Comparison of ENCODE assay signal across 17 cellular contexts in genomic region chrX:72475952-72476668, GRCh38.
"Had no signal": no experiment of that assay in that cellular context is flagged by ENCODE, and none has a peak within 500 bp of the region (broad histone marks: within the 10 kb centered on the region; RNA-seq: fewer than 3 reads in every experiment).

No MANE protein-coding gene starts in this region.

- H3K4me3 Mint-ChIP-seq: activated naive CD8-positive, alpha-beta T cell treated with anti-CD3 and anti-CD28 coated beads, Interleukin-2, amount 10 ng/mL, durations not matched to agents 7 days and 5 days; immature natural killer cell; naive B cell had no signal

- H3K27me3 Mint-ChIP-seq: activated naive CD8-positive, alpha-beta T cell treated with anti-CD3 and anti-CD28 coated beads, Interleukin-2, amount 10 ng/mL, durations not matched to agents 7 days and 5 days; naive B cell had no signal

- DNase-seq: activated naive CD4-positive, alpha-beta T cell; activated naive CD8-positive, alpha-beta T cell treated with anti-CD3 and anti-CD28 coated beads, Interleukin-2, amount 10 ng/mL, durations not matched to agents 7 days and 5 days; foreskin melanocyte; head of caudate nucleus; immature natural killer cell; left cardiac atrium; naive B cell; stimulated activated CD4-positive, alpha-beta T cell treated with anti-CD3 and anti-CD28 coated beads, Interleukin-4, amount 100 ng/mL, for 24 hours; stimulated activated naive CD4-positive, alpha-beta T cell; T-helper 1 cell; T1000; tibial artery; uterus had no signal

- H3K9me3 ChIP-seq: tibial artery, uterus had no signal

- H3K4me1 Mint-ChIP-seq: activated naive CD8-positive, alpha-beta T cell treated with anti-CD3 and anti-CD28 coated beads, Interleukin-2, amount 10 ng/mL, durations not matched to agents 7 days and 5 days; immature natural killer cell; naive B cell had no signal

- H3K79me2 ChIP-seq: parathyroid adenoma had no signal

- H3K9me3 Mint-ChIP-seq: immature natural killer cell had no signal

- ATAC-seq: activated CD4-positive, CD25-positive, alpha-beta regulatory T cell treated with anti-CD3 and anti-CD28 coated beads, Interleukin-2, amount 50 U/mL, for 24 hours; left cardiac atrium had no signal

- H3K27ac Mint-ChIP-seq: activated naive CD8-positive, alpha-beta T cell treated with anti-CD3 and anti-CD28 coated beads, Interleukin-2, amount 10 ng/mL, durations not matched to agents 7 days and 5 days; immature natural killer cell; naive B cell had no signal

- H3K4me3 ChIP-seq: lung, skin epidermis, tibial artery, uterus had no signal

- H3K27ac ChIP-seq: parathyroid adenoma, skin epidermis, tibial artery, uterus had no signal

- H2AFZ ChIP-seq: parathyroid adenoma had no signal

- H3K4me1 ChIP-seq: parathyroid adenoma, tibial artery, uterus had no signal

- H3K36me3 ChIP-seq: tibial artery, uterus had no signal

- H3K27me3 ChIP-seq: tibial artery had no signal

- H3K9ac ChIP-seq: parathyroid adenoma had no signal
